ENCODE assay signal across 26 cellular contexts in the genomic region with DNA sequence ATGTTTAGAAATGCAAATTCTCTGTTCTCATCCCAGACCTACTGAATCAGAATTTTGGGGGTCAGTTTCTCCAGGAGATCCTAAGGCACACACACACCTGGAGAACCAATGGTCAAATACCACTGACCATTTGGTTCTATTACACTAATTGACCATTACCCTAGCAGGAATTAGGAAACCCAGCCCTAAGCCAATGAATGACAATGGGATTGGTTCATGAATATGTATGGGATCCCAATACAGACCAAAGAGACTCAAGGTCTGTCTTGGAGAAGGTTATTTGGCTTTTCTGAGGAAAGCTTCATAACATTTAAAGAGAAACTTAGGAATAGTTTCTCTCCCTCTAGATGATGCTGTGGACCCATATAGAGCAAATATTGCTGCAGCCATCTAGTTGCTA.
A peak's percentile ranks its signal among the peaks of the same experiment; 100 is the strongest.
DNase-seq lines count a peak whose midpoint lies in the region; ATAC-seq, FAIRE-seq and TF ChIP-seq lines count a peak whose summit lies in the region.
"Had no signal": no experiment of that assay in that cellular context is flagged by ENCODE, and none has a peak within 500 bp of the region (broad histone marks: within the 10 kb centered on the region; RNA-seq: fewer than 3 reads in every experiment).

No MANE protein-coding gene starts in this region.

- H3K4me3 ChIP-seq in GM23338 (no peak overlapping the region), H1 (ENCODE audit: extremely low read depth in 1 of 4, insufficient read depth in 2 of 4, low read depth in 3 of 4, low read length in 4 of 4) (no peak overlapping the region), gastrocnemius medialis (no peak overlapping the region)
- H3K4me3 ChIP-seq: BLaER1 treated with 17β-estradiol and CSF1 and Interleukin-3, amounts not matched to agents 10 nM and 100 nM; GM12878 had no signal

- H3K27me3 ChIP-seq in GM23338 (ENCODE audit: insufficient read depth) (no peaks in the 10 kb centered on the region), H1 (replicated peaks in 1 of 4; ENCODE audit: control insufficient read depth in 3 of 4, extremely low read depth in 1 of 4, insufficient read depth in 3 of 4, low read length in 3 of 4) (no peaks in the 10 kb centered on the region), gastrocnemius medialis (no peaks in the 10 kb centered on the region)
- H3K27me3 ChIP-seq: BLaER1 treated with 17β-estradiol and CSF1 and Interleukin-3, amounts not matched to agents 10 nM and 100 nM had no signal

- no peak overlapping the region for H3K23ac ChIP-seq in H1 (ENCODE audit: insufficient read length)

- H3K4me1 Mint-ChIP-seq in GM23338 = peaks cover 26% of the 10 kb centered on the region
- H3K4me1 Mint-ChIP-seq in effector memory CD8-positive, alpha-beta T cell (ENCODE audit: low read depth in 2 of 2) = no peaks in the 10 kb centered on the region
- H3K4me1 Mint-ChIP-seq: B cell; CD4-positive, alpha-beta memory T cell; CD4-positive, CD25-positive, alpha-beta regulatory T cell; CD8-positive, alpha-beta memory T cell had no signal

- H4K8ac ChIP-seq in H1 (ENCODE audit: extremely low read depth, insufficient read depth, low read length) = no peak overlapping the region

- no peaks in the 10 kb centered on the region; the same call in 2 of the 3 replicates for H3K9me3 Mint-ChIP-seq in GM23338
- H3K9me3 Mint-ChIP-seq in effector memory CD8-positive, alpha-beta T cell = peaks cover 0 to 4% of the 10 kb centered on the region in 2 donors

- H3K4me1 ChIP-seq in GM23338 (ENCODE audit: insufficient read depth) (peaks cover 3% of the 10 kb centered on the region; the same call in 1 of the 2 replicates), H1 (replicated peaks in 1 of 4; ENCODE audit: control insufficient read depth in 3 of 4, insufficient read depth in 4 of 4, low read length in 3 of 4) (peaks cover 0 to 12% (median 2%) of the 10 kb centered on the region in 4 experiments; a peak in 2 of 7 replicates), gastrocnemius medialis (no peaks in the 10 kb centered on the region)

- no peaks in the 10 kb centered on the region for H3K79me2 ChIP-seq in GM23338 (replicated peaks; ENCODE audit: insufficient read depth)
- H3K79me2 ChIP-seq in H1 (ENCODE audit: control insufficient read depth in 1 of 2, insufficient read depth in 2 of 2, low read length in 2 of 2) = no peaks in the 10 kb centered on the region

- no peak overlapping the region for H4K5ac ChIP-seq in H1 (ENCODE audit: insufficient read length, low read depth, low read length)

- no peak overlapping the region for H2BK5ac ChIP-seq in H1 (ENCODE audit: low read depth, low read length)

- H3K4me3 Mint-ChIP-seq in GM23338 = no peak overlapping the region
- no peak overlapping the region for H3K4me3 Mint-ChIP-seq in effector memory CD8-positive, alpha-beta T cell
- H3K4me3 Mint-ChIP-seq: B cell; CD4-positive, alpha-beta memory T cell; CD4-positive, CD25-positive, alpha-beta regulatory T cell; CD8-positive, alpha-beta memory T cell had no signal

- no peak overlapping the region; the same call in 1 of the 2 replicates for H3K4me2 ChIP-seq in GM23338
- H3K4me2 ChIP-seq in H1 (ENCODE audit: insufficient read depth in 1 of 2, low read depth in 2 of 2, low read length in 2 of 2) = no peak overlapping the region
- H3K4me2 ChIP-seq: BLaER1 treated with 17β-estradiol and CSF1 and Interleukin-3, amounts not matched to agents 10 nM and 100 nM had no signal

- peak; percentile 68 for FAIRE-seq in H1 (lab: Jason Lieb, UNC)
- FAIRE-seq: A204.1, GM12878, GM12892, GM18507 had no signal

- no peak overlapping the region for H3K27ac Mint-ChIP-seq in GM23338
- no peak overlapping the region for H3K27ac Mint-ChIP-seq in effector memory CD8-positive, alpha-beta T cell
- H3K27ac Mint-ChIP-seq: B cell; CD4-positive, alpha-beta memory T cell; CD4-positive, CD25-positive, alpha-beta regulatory T cell; CD8-positive, alpha-beta memory T cell had no signal

- H3K14ac ChIP-seq in H1 (ENCODE audit: insufficient read length) = no peak overlapping the region

- H4K91ac ChIP-seq in H1 (replicated peaks; ENCODE audit: insufficient read length, low read length) = no peak overlapping the region

- peaks cover 2% of the 10 kb centered on the region; the same call in 1 of the 2 replicates for H3K23me2 ChIP-seq in H1 (ENCODE audit: low read depth, low read length)

- H3K36me3 ChIP-seq in GM23338 (ENCODE audit: insufficient read depth) (no peaks in the 10 kb centered on the region), H1 (ENCODE audit: control insufficient read depth in 2 of 4, insufficient read depth in 4 of 4, low read length in 3 of 4) (no peaks in the 10 kb centered on the region), gastrocnemius medialis (no peaks in the 10 kb centered on the region)
- H3K36me3 ChIP-seq: BLaER1 treated with 17β-estradiol and CSF1 and Interleukin-3, amounts not matched to agents 10 nM and 100 nM had no signal

- H3K79me1 ChIP-seq in H1 (ENCODE audit: low read depth, low read length) = no peaks in the 10 kb centered on the region

- TF ChIP-seq POLR2A in H1 (IDR thresholded peaks at IDR 0.05; ENCODE audit: control extremely low read depth in 1 of 2, low read depth in 2 of 2, low read length in 2 of 2) = no peak
- TF ChIP-seq POLR2A in gastrocnemius medialis (IDR thresholded peaks at IDR 0.05) = no peak

- no peaks in the 10 kb centered on the region for H3F3A ChIP-seq in GM23338 (replicated peaks; ENCODE audit: low read depth)

- H4K20me1 ChIP-seq in GM23338 (replicated peaks; ENCODE audit: insufficient read depth) (no peaks in the 10 kb centered on the region), H1 (replicated peaks in 1 of 2; ENCODE audit: control insufficient read depth in 1 of 2, insufficient read depth in 2 of 2, low read length in 2 of 2) (peaks cover 0 to 2% of the 10 kb centered on the region in 2 experiments)
- H4K20me1 ChIP-seq: BLaER1 treated with 17β-estradiol and CSF1 and Interleukin-3, amounts not matched to agents 10 nM and 100 nM had no signal

- H3K56ac ChIP-seq in H1 (replicated peaks; ENCODE audit: insufficient read length, low read depth, low read length) = no peak overlapping the region

- POLR2A ChIA-PET in H1 (lab: Charles Lee; ENCODE audit: partially characterized antibody) = no interaction called here

- no peak overlapping the region for H3K18ac ChIP-seq in H1 (ENCODE audit: extremely low read depth, low read length)

- no peak overlapping the region for H3K4ac ChIP-seq in H1 (replicated peaks; ENCODE audit: insufficient read length, low read depth, low read length)

- DNase-seq in GM23338 (ENCODE audit: low spot score) = peak; percentile 32
- DNase-seq in H1 (ENCODE audit: low read depth in 1 of 2, low spot score in 2 of 2) = no peak
- DNase-seq in left lobe of liver (ENCODE audit: low spot score) = no peak
- no peak for DNase-seq in gastrocnemius medialis
- no peak for DNase-seq in effector memory CD8-positive, alpha-beta T cell
- DNase-seq in NCI-H1436 treated with DMSO at 0.1 percent for 48 hours (lab: John Stamatoyannopoulos, UW) = no peak
- DNase-seq in CD1c-positive myeloid dendritic cell (ENCODE audit: extremely low spot score) = no peak
- DNase-seq: 8988T; AML-193; CD4-positive, alpha-beta memory T cell; CD4-positive, CD25-positive, alpha-beta regulatory T cell; CD8-positive, alpha-beta memory T cell; COR-L47; DMS 273 treated with DMSO at 0.1 percent for 48 hours; DMS153; DMS79; DND-41; EL; GDM1 had no signal

- no peak overlapping the region for H2BK120ac ChIP-seq in H1 (replicated peaks; ENCODE audit: low read depth, low read length)

- TF ChIP-seq CTCF in GM23338 (conservative IDR thresholded peaks at IDR 0.05; ENCODE audit: low read depth in 2 of 2) (no peak), H1 (IDR thresholded peaks at IDR 0.05; ENCODE audit: control extremely low read depth in 1 of 3, insufficient read depth in 1 of 3, low read depth in 1 of 3, low read length in 3 of 3) (no peak), gastrocnemius medialis (IDR thresholded peaks at IDR 0.05 in 4 of 5, conservative IDR thresholded peaks at IDR 0.05 in 1 of 5) (no peak)

- 0 out of 2 replicates have a peak, but pooled peaks cover 15% of the 10 kb centered on the region for H3K9me2 ChIP-seq in GM23338 (ENCODE audit: insufficient read depth)

- no peaks in the 10 kb centered on the region for H3K9me3 ChIP-seq in H1 (ENCODE audit: insufficient read depth in 2 of 2, low read depth in 1 of 2, low read length in 1 of 2)
- H3K9me3 ChIP-seq in gastrocnemius medialis = no peaks in the 10 kb centered on the region
- H3K9me3 ChIP-seq: BLaER1 treated with 17β-estradiol and CSF1 and Interleukin-3, amounts not matched to agents 10 nM and 100 nM had no signal

- H2BK20ac ChIP-seq in H1 (ENCODE audit: low read length) = no peak overlapping the region

- H3K27ac ChIP-seq in GM23338 (ENCODE audit: low read depth) (no peak overlapping the region), H1 (ENCODE audit: low read depth, low read length) (no peak overlapping the region), gastrocnemius medialis (no peak overlapping the region)
- H3K27ac ChIP-seq: BLaER1 treated with 17β-estradiol and CSF1 and Interleukin-3, amounts not matched to agents 10 nM and 100 nM; C4-2B had no signal

- in situ Hi-C loops in gastrocnemius medialis (cut with MboI; ENCODE audit: low sequenced_read_pairs in 4 of 4) = no loop called here

- intact Hi-C loops in gastrocnemius medialis (cut with DNase I; ENCODE audit: low total_unique reads) = no loop called here

- ATAC-seq in GM23338 (peak; percentile 52), left lobe of liver (peak; percentile 13), gastrocnemius medialis (no peak)
- no peak for ATAC-seq in effector memory CD8-positive, alpha-beta T cell (replicated peaks)
- ATAC-seq: GM12878 had no signal

- H2AFZ ChIP-seq in GM23338 = no peak overlapping the region
- H2AFZ ChIP-seq in H1 (ENCODE audit: low read length) = no peak overlapping the region

- no peaks in the 10 kb centered on the region for H3K27me3 Mint-ChIP-seq in GM23338 (ENCODE audit: insufficient read depth, low read depth, poor library complexity)
- peaks cover 0 to 6% of the 10 kb centered on the region in 2 donors for H3K27me3 Mint-ChIP-seq in effector memory CD8-positive, alpha-beta T cell
- H3K27me3 Mint-ChIP-seq: B cell; CD4-positive, alpha-beta memory T cell; CD4-positive, CD25-positive, alpha-beta regulatory T cell had no signal

- H2AK5ac ChIP-seq in H1 (ENCODE audit: low read depth, low read length) = no peak overlapping the region

- CTCF ChIA-PET in H1 (lab: Charles Lee; ENCODE audit: partially characterized antibody) = interaction anchor here (0.6 kb wide), 1 partner anchor 64 kb away, joined by 3 read pairs; no protein-coding TSS in a partner anchor

- no peak overlapping the region for H2BK15ac ChIP-seq in H1 (ENCODE audit: low read length)

- H3K36me3 Mint-ChIP-seq in GM23338 (ENCODE audit: low read depth) = no peaks in the 10 kb centered on the region
- H3K36me3 Mint-ChIP-seq in effector memory CD8-positive, alpha-beta T cell (ENCODE audit: insufficient read depth) = no peaks in the 10 kb centered on the region
- H3K36me3 Mint-ChIP-seq: CD4-positive, alpha-beta memory T cell; CD4-positive, CD25-positive, alpha-beta regulatory T cell had no signal

- H3K9ac ChIP-seq in H1 (replicated peaks in 1 of 4; ENCODE audit: extremely low read depth in 1 of 4, low read depth in 3 of 4, low read length in 3 of 4) = no peak overlapping the region
- H3K9ac ChIP-seq: BLaER1 treated with 17β-estradiol and CSF1 and Interleukin-3, amounts not matched to agents 10 nM and 100 nM had no signal

- TF ChIP-seq EP300 in H1 (IDR thresholded peaks at IDR 0.05; ENCODE audit: borderline replicate concordance in 1 of 2, low read depth in 2 of 2, low read length in 2 of 2) = no peak

- H2BK12ac ChIP-seq in H1 (ENCODE audit: low read depth, low read length) = no peak overlapping the region

- TF ChIP-seq RAD21 in H1 (IDR thresholded peaks at IDR 0.05 in 1 of 2, conservative IDR thresholded peaks at IDR 0.05 in 1 of 2; ENCODE audit: low read depth in 2 of 2, low read length in 2 of 2) = no peak

Comparison
In these comparisons a context has a peak if more than half of its experiments do, and no peak if none do; other contexts are left out.
1. ATAC-seq: peak in GM23338 (single experiment) and left lobe of liver (single experiment); none in gastrocnemius medialis (0 of 2) and effector memory CD8-positive, alpha-beta T cell (single experiment).